Comparison of ENCODE assay signal across 18 cellular contexts in the genomic region with DNA sequence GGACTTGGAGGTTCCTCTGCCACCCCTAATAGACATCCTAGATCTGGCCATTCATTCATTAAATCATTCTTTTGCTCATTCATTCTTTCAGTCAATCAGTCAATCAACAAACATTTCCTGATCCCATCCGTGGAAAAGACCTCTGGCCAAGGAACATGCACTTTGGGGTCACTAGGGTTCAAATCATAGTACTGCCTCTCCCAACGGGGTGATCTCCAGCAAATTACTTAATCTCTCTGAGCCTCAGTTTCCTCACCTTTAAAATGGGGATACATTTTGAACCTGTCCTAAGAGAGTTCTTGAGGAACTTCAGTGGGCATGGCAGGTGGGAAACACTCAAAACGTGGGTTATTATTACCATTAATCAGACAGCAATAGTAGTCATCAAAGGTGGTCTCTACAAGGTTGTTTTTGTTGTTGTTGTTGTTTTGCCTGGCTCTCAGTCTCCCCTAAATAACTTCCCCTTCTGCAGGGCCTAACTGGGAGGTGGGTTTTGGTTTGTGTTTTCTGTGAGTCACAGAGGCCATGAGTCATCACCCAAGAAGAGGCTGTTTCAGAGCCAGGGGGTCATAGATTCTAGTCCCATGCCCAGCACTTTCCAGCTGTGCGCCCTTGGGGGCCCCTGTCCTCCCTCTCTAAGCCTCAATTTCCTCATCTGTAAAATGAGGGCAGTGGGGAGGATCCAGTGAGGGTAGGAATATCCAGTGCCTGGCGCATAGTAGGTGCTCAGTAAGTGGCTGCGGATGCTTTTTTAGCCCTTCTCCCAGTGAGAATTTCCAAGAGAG. TPM values are rescaled to one million over a fixed set of nuclear protein-coding genes. Genes with fewer than 3 reads are reported as not detected.
A peak's percentile ranks its signal among the peaks of the same experiment; 100 is the strongest.
DNase-seq lines count a peak whose midpoint lies in the region; ATAC-seq and TF ChIP-seq lines count a peak whose summit lies in the region.
"Had no signal": no experiment of that assay in that cellular context is flagged by ENCODE, and none has a peak within 500 bp of the region (broad histone marks: within the 10 kb centered on the region; RNA-seq: fewer than 3 reads in every experiment).

No MANE protein-coding gene starts in this region.

- no peaks in the 10 kb centered on the region for H3K36me3 Mint-ChIP-seq in activated T-helper 17 cell treated with anti-CD3 and anti-CD28 coated beads, Interleukin-2, amount 50 U/mL, for 72 hours (ENCODE audit: low read depth)

- H3K27ac ChIP-seq in BLaER1 (no peak overlapping the region), HUES48 (ENCODE audit: low read depth, low read length) (peak overlapping the region; percentile 5), mesodermal cell (ENCODE audit: low read depth, low read length, severe bottlenecking) (peak overlapping the region; percentile 71), body of pancreas (no peak overlapping the region)
- H3K27ac ChIP-seq: BLaER1 treated with 17β-estradiol and CSF1 and Interleukin-3, amounts not matched to agents 10 nM and 100 nM had no signal

- peaks cover 16% of the 10 kb centered on the region for H3K4me1 ChIP-seq in BLaER1
- no peaks in the 10 kb centered on the region; the same call in 1 of the 2 replicates for H3K4me1 ChIP-seq in HUES48 (ENCODE audit: control insufficient read depth, insufficient read depth, low read length)
- H3K4me1 ChIP-seq in mesodermal cell (ENCODE audit: control insufficient read depth, insufficient read depth, low read length, poor library complexity, severe bottlenecking): peaks cover 11% of the 10 kb centered on the region
- no peaks in the 10 kb centered on the region for H3K4me1 ChIP-seq in body of pancreas

- DNase-seq in G401 (ENCODE audit: low spot score) (no peak), body of pancreas (no peak)
- DNase-seq: activated CD4-positive, CD25-positive, alpha-beta regulatory T cell; effector CD8-positive, alpha-beta T cell; GDM1; GOT3; NCI-H1092; NK-92 treated with Interleukin-12 subunit alpha and Interleukin-12 subunit beta, amount 100 ng/mL, for 24 hours; SK-N-SH; stimulated activated CD4-positive, alpha-beta T cell treated with anti-CD3 and anti-CD28 coated beads, Interleukin-4, amount 100 ng/mL, for 24 hours; stimulated activated naive CD4-positive, alpha-beta T cell had no signal

- no peaks in the 10 kb centered on the region for H3K27me3 ChIP-seq in BLaER1
- H3K27me3 ChIP-seq in HUES48 (ENCODE audit: control insufficient read depth, insufficient read depth, low read length): no peaks in the 10 kb centered on the region; the same call in 1 of the 2 replicates
- H3K27me3 ChIP-seq in body of pancreas: no peaks in the 10 kb centered on the region
- H3K27me3 ChIP-seq: BLaER1 treated with 17β-estradiol and CSF1 and Interleukin-3, amounts not matched to agents 10 nM and 100 nM had no signal

- H3K9me3 ChIP-seq in BLaER1 (no peaks in the 10 kb centered on the region), HUES48 (ENCODE audit: control insufficient read depth, insufficient read depth, low read length) (no peaks in the 10 kb centered on the region), mesodermal cell (ENCODE audit: control insufficient read depth, low read length) (no peaks in the 10 kb centered on the region), body of pancreas (no peaks in the 10 kb centered on the region)
- H3K9me3 ChIP-seq: BLaER1 treated with 17β-estradiol and CSF1 and Interleukin-3, amounts not matched to agents 10 nM and 100 nM; SK-N-SH had no signal

- TF ChIP-seq CTCF in body of pancreas (IDR thresholded peaks at IDR 0.05): no peak

- H3K36me3 ChIP-seq in BLaER1: no peaks in the 10 kb centered on the region
- H3K36me3 ChIP-seq in HUES48 (ENCODE audit: control insufficient read depth, insufficient read depth, low read length): no peaks in the 10 kb centered on the region
- H3K36me3 ChIP-seq in mesodermal cell (ENCODE audit: control insufficient read depth, insufficient read depth, low read length): no peaks in the 10 kb centered on the region
- H3K36me3 ChIP-seq in body of pancreas (replicated peaks in 1 of 2; ENCODE audit: insufficient read depth in 1 of 2, low read depth in 2 of 2): no peaks in the 10 kb centered on the region
- H3K36me3 ChIP-seq: BLaER1 treated with 17β-estradiol and CSF1 and Interleukin-3, amounts not matched to agents 10 nM and 100 nM had no signal

- H3K4me2 ChIP-seq in BLaER1: peak overlapping the region; percentile 34
- H3K4me2 ChIP-seq: SK-N-SH had no signal

- H3K27ac Mint-ChIP-seq in activated T-helper 17 cell treated with anti-CD3 and anti-CD28 coated beads, Interleukin-2, amount 50 U/mL, for 72 hours: no peak overlapping the region

- H3K9ac ChIP-seq in BLaER1 (no peak overlapping the region), HUES48 (ENCODE audit: low read depth, low read length) (no peak overlapping the region)
- H3K9ac ChIP-seq: BLaER1 treated with 17β-estradiol and CSF1 and Interleukin-3, amounts not matched to agents 10 nM and 100 nM; SK-N-SH had no signal

- no peaks in the 10 kb centered on the region for H3K9me3 Mint-ChIP-seq in activated T-helper 17 cell treated with anti-CD3 and anti-CD28 coated beads, Interleukin-2, amount 50 U/mL, for 72 hours

- peaks cover 10% of the 10 kb centered on the region for H3K27me3 Mint-ChIP-seq in activated T-helper 17 cell treated with anti-CD3 and anti-CD28 coated beads, Interleukin-2, amount 50 U/mL, for 72 hours

- 79 to 80% methylated on average over 3 of the region's 6 CpGs for whole genome bisulfite sequencing in mesodermal cell (ENCODE audit: insufficient coverage in 2 of 2), 2 experiments
- WGBS in body of pancreas, 2 donors: 52 to 53% methylated on average over 6 of the region's 6 CpGs

- in situ Hi-C loops in G401 (cut with HindIII; ENCODE audit: low sequenced_read_pairs): no loop called here

- H3K4me3 ChIP-seq in BLaER1: no peak overlapping the region
- H3K4me3 ChIP-seq in HUES48 (ENCODE audit: low read depth, low read length): no peak overlapping the region
- H3K4me3 ChIP-seq in mesodermal cell (ENCODE audit: extremely low read depth, insufficient read depth, low read length, poor library complexity, severe bottlenecking): no peak overlapping the region
- no peak overlapping the region for H3K4me3 ChIP-seq in body of pancreas
- H3K4me3 ChIP-seq: BLaER1 treated with 17β-estradiol and CSF1 and Interleukin-3, amounts not matched to agents 10 nM and 100 nM had no signal

- H3K4me1 Mint-ChIP-seq in activated T-helper 17 cell treated with anti-CD3 and anti-CD28 coated beads, Interleukin-2, amount 50 U/mL, for 72 hours: no peaks in the 10 kb centered on the region

- intact Hi-C loops in body of pancreas (cut with DNase I): no loop called here

- no peak for TF ChIP-seq POLR2A in body of pancreas (IDR thresholded peaks at IDR 0.05)

- ATAC-seq in activated T-helper 17 cell treated with anti-CD3 and anti-CD28 coated beads, Interleukin-2, amount 50 U/mL, for 72 hours (replicated peaks): peak; percentile 54
- ATAC-seq in HG03571 (IDR thresholded peaks at IDR 0.05; ENCODE audit: unreplicated experiment) (no peak), body of pancreas (no peak), HG02759 (IDR thresholded peaks at IDR 0.05; ENCODE audit: unreplicated experiment) (no peak)

- H3K4me3 Mint-ChIP-seq in activated T-helper 17 cell treated with anti-CD3 and anti-CD28 coated beads, Interleukin-2, amount 50 U/mL, for 72 hours: no peak overlapping the region

- H4K20me1 ChIP-seq in BLaER1: no peaks in the 10 kb centered on the region
- H4K20me1 ChIP-seq: BLaER1 treated with 17β-estradiol and CSF1 and Interleukin-3, amounts not matched to agents 10 nM and 100 nM had no signal

RNA-seq across cellular contexts. Expression of gene FAM222A, which starts 16.9 kb away (rescaled TPM):
- total RNA-seq in activated T-helper 17 cell treated with anti-CD3 and anti-CD28 coated beads, Interleukin-2, amount 50 U/mL, for 72 hours: under 1 TPM; 0.11 to 0.63 TPM
- 7.6 TPM for polyA plus RNA-seq in mesodermal cell (2013, experiment 1 of 2)
- polyA plus RNA-seq in mesodermal cell (2013, experiment 2 of 2): 6.7 TPM
- total RNA-seq in G401 (2014; rRNA removed; shearing (Covaris generic)): 4.0 and 9.0 TPM in 2 replicates
- total RNA-seq in body of pancreas: 10 to 100 TPM in 1 of 2 donors, 1 to 10 TPM in 1; 8.0 to 16.2 TPM

Comparison
In these comparisons a context has a peak if more than half of its experiments do, and no peak if none do; other contexts are left out.
1. H3K27ac ChIP-seq: peak in HUES48 (single experiment) and mesodermal cell (single experiment); none in BLaER1 (single experiment) and body of pancreas (0 of 4).